In the genomic region with DNA sequence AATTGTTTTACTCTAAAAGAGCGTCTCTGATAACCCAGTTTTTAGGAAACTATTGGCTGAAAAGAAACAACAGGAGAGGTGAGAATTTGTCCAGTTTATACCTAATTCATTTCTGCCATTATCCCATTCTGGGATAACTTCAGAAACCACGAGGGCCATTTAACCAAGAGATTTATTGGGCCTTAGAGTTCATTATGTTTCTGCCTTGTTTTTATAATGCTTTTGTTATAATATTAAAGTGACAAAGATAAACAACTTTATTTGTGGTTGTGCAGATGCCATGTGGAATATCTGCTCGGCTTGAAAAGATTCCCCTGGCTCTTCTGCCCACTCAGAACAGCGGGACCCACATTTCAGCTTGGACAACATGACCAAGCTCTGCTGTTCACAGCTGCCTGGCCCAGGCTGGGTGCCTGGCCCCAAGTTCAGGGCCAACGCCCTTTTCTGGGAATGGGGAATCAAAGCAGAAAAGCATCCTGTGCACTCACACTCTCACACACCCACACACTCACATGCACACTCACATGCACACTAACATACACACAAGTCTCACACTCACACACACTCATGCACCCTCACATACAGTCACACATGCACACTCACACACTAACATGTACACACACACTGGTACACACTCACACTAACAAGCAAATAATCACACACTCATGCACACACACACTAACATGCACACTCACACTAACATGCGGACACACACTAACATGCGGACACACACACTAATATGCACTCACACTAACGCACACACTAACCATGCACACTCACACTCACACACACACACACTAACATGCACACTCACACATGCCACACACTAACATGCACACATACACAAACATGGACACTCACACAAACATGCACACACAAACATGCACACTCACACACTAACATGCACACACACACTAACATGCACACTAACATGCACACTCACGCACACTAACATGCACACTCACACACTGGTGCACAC, we compare ENCODE assay signal across 9 cellular contexts.
DNase-seq lines count a peak whose midpoint lies in the region; ATAC-seq, FAIRE-seq and TF ChIP-seq lines count a peak whose summit lies in the region.
"Had no signal": no experiment of that assay in that cellular context is flagged by ENCODE, and none has a peak within 500 bp of the region (broad histone marks: within the 10 kb centered on the region; RNA-seq: fewer than 3 reads in every experiment).

No MANE protein-coding gene starts in this region.

- no peak overlapping the region for H3K4ac ChIP-seq in mesendoderm (ENCODE audit: low read depth, low read length)

- no peak for DNase-seq in SK-N-SH
- DNase-seq in activated CD8-positive, alpha-beta T cell treated with anti-CD3 and anti-CD28 coated beads for 36 hours, result no peak
- DNase-seq in left ventricle myocardium superior, result peak; percentile 31
- DNase-seq in spleen, result no peak
- DNase-seq in GM13977 (ENCODE audit: low spot score), result no peak
- no peak for DNase-seq in mesendoderm
- no peak for DNase-seq in frontal cortex (ENCODE audit: low spot score in 2 of 2)
- DNase-seq: 8988T had no signal

- H4K20me1 ChIP-seq in SK-N-SH (ENCODE audit: insufficient read depth), result no peaks in the 10 kb centered on the region

- intact Hi-C loops in activated CD8-positive, alpha-beta T cell treated with anti-CD3 and anti-CD28 coated beads for 36 hours (cut with micrococcal nuclease), result loop anchor here (1.0 kb wide), 1 partner anchor 87 kb away; a partner anchor contains a TSS
- intact Hi-C loops in left ventricle myocardium superior (cut with micrococcal nuclease) (no loop called here), spleen (cut with DNase I; ENCODE audit: low total_unique reads) (no loop called here)

- H2BK120ac ChIP-seq in mesendoderm (ENCODE audit: low read depth, low read length), result no peak overlapping the region

- no peaks in the 10 kb centered on the region for H3K9me2 ChIP-seq in SK-N-SH

- H3K56ac ChIP-seq in mesendoderm (ENCODE audit: low read length), result no peak overlapping the region

- TF ChIP-seq POLR2A in spleen (IDR thresholded peaks at IDR 0.05), result no peak

- H3K4me1 Mint-ChIP-seq in activated CD8-positive, alpha-beta T cell treated with anti-CD3 and anti-CD28 coated beads for 36 hours (ENCODE audit: low read depth), result peaks cover 62% of the 10 kb centered on the region

- TF ChIP-seq CTCF in SK-N-SH (IDR thresholded peaks at IDR 0.05), result no peak
- TF ChIP-seq CTCF in activated CD8-positive, alpha-beta T cell treated with anti-CD3 and anti-CD28 coated beads for 36 hours (IDR thresholded peaks at IDR 0.05), result no peak
- no peak for TF ChIP-seq CTCF in spleen (IDR thresholded peaks at IDR 0.05 in 8 of 11, conservative IDR thresholded peaks at IDR 0.05 in 3 of 11)
- TF ChIP-seq CTCF in GM13977 (IDR thresholded peaks at IDR 0.05; ENCODE audit: extremely low read depth, insufficient read depth, missing control alignments), result no peak

- FAIRE-seq in frontal cortex (lab: Jason Lieb, UNC), result no peak

- H3K4me2 ChIP-seq in SK-N-SH (peak overlapping the region; percentile 64; the same call in 1 of the 2 replicates), mesendoderm (ENCODE audit: low read length) (no peak overlapping the region)

- H3K79me1 ChIP-seq in mesendoderm (ENCODE audit: low read length), result no peaks in the 10 kb centered on the region

- H3K36me3 Mint-ChIP-seq in activated CD8-positive, alpha-beta T cell treated with anti-CD3 and anti-CD28 coated beads for 36 hours (ENCODE audit: low read depth), result peaks cover 43% of the 10 kb centered on the region

- H3K36me3 ChIP-seq in SK-N-SH (replicated peaks in 1 of 2; ENCODE audit: control insufficient read depth in 1 of 2, insufficient read depth in 2 of 2, low read length in 1 of 2), result no peaks in the 10 kb centered on the region
- H3K36me3 ChIP-seq in spleen, result peaks cover 0 to 63% (median 0%) of the 10 kb centered on the region in 6 donors
- H3K36me3 ChIP-seq in mesendoderm (ENCODE audit: control insufficient read depth, insufficient read depth, low read length), result no peaks in the 10 kb centered on the region

- H3K4me3 Mint-ChIP-seq in activated CD8-positive, alpha-beta T cell treated with anti-CD3 and anti-CD28 coated beads for 36 hours, result no peak overlapping the region

- H2BK5ac ChIP-seq in mesendoderm (ENCODE audit: low read length), result no peak overlapping the region

- peak overlapping the region; percentile 37; the same call in 1 of the 2 replicates for H2AFZ ChIP-seq in SK-N-SH (ENCODE audit: low read depth)

- no peak overlapping the region for H4K8ac ChIP-seq in mesendoderm (ENCODE audit: low read depth, low read length)

- H3K79me2 ChIP-seq in SK-N-SH (ENCODE audit: insufficient read depth) (no peaks in the 10 kb centered on the region), mesendoderm (ENCODE audit: control insufficient read depth, insufficient read depth, low read length) (no peaks in the 10 kb centered on the region)

- no peak overlapping the region for H3K18ac ChIP-seq in mesendoderm (ENCODE audit: low read length)

- H3K9ac ChIP-seq in SK-N-SH (peak overlapping the region; percentile 71), mesendoderm (ENCODE audit: low read length) (no peak overlapping the region)

- WGBS in SK-N-SH (ENCODE audit: low lambda C conversion rate), result 74% methylated on average over 8 of the region's 9 CpGs
- WGBS in spleen, 5 donors, result 79 to 96% (median 89%) methylated on average over 9 of the region's 9 CpGs
- WGBS in mesendoderm (ENCODE audit: extremely low coverage, insufficient coverage, low lambda C conversion rate), result no CpG with 5 or more reads among the region's 9 CpGs

- peak overlapping the region; percentile 91 for H3K27ac Mint-ChIP-seq in activated CD8-positive, alpha-beta T cell treated with anti-CD3 and anti-CD28 coated beads for 36 hours

- H4K5ac ChIP-seq in mesendoderm (ENCODE audit: low read length), result no peak overlapping the region

- H3K4me1 ChIP-seq in SK-N-SH (ENCODE audit: control insufficient read depth in 1 of 2, insufficient read depth in 2 of 2, low read depth in 1 of 2, low read length in 1 of 2) (peaks cover 0 to 19% of the 10 kb centered on the region in 2 experiments; a peak in 3 of 4 replicates), spleen (peaks cover 0 to 40% (median 19%) of the 10 kb centered on the region in 6 donors), mesendoderm (ENCODE audit: control insufficient read depth, low read depth, low read length) (no peaks in the 10 kb centered on the region)

- H3K4me3 ChIP-seq in SK-N-SH (ENCODE audit: low read depth in 2 of 2, low read length in 1 of 2), result no peak overlapping the region
- H3K4me3 ChIP-seq in spleen, result no peak overlapping the region
- H3K4me3 ChIP-seq in mesendoderm (ENCODE audit: low read length), result no peak overlapping the region

- ATAC-seq in SK-N-SH treated with all-trans-retinoic acid at 6 μM for 48 hours, result no peak
- no peak for ATAC-seq in activated CD8-positive, alpha-beta T cell treated with anti-CD3 and anti-CD28 coated beads for 36 hours
- ATAC-seq in left ventricle myocardium superior, result no peak

- H2AK5ac ChIP-seq in mesendoderm (ENCODE audit: low read length), result no peak overlapping the region

- H3F3A ChIP-seq in SK-N-SH (replicated peaks; ENCODE audit: insufficient read depth), result peaks cover 26% of the 10 kb centered on the region

- H3K9me3 ChIP-seq in SK-N-SH (no peaks in the 10 kb centered on the region), spleen (no peaks in the 10 kb centered on the region)

- H3K27me3 Mint-ChIP-seq in activated CD8-positive, alpha-beta T cell treated with anti-CD3 and anti-CD28 coated beads for 36 hours, result no peaks in the 10 kb centered on the region

- H3K27ac ChIP-seq in SK-N-SH (ENCODE audit: low read depth in 2 of 2, low read length in 1 of 2) (peak overlapping the region; percentile 65 to 99; a peak in 3 of 4 replicates), spleen (peak overlapping the region in 5 of 8 donors; percentile 16 to 68 (median 43)), mesendoderm (ENCODE audit: low read depth, low read length) (no peak overlapping the region)

- no peak for TF ChIP-seq EP300 in SK-N-SH (IDR thresholded peaks at IDR 0.05; ENCODE audit: borderline replicate concordance in 1 of 2, low read depth in 1 of 2, low read length in 1 of 2)

- in situ Hi-C loops in GM13977 (cut with MboI; ENCODE audit: low pct_unique_long_range_greater_than_20kb, low sequenced_read_pairs, unreplicated experiment), result no loop called here

- H3K23ac ChIP-seq in mesendoderm (ENCODE audit: low read length), result no peak overlapping the region

- no peak for TF ChIP-seq RAD21 in SK-N-SH (IDR thresholded peaks at IDR 0.05; ENCODE audit: low read length)

- H3K27me3 ChIP-seq in SK-N-SH (ENCODE audit: insufficient read depth), result no peaks in the 10 kb centered on the region
- no peaks in the 10 kb centered on the region for H3K27me3 ChIP-seq in spleen (replicated peaks in 1 of 7)
- H3K27me3 ChIP-seq in mesendoderm (ENCODE audit: insufficient read depth, low read length, poor library complexity), result no peaks in the 10 kb centered on the region

- CTCF ChIA-PET in SK-N-SH (lab: Yijun Ruan, JAX), result interaction anchor here (0.9 to 1.2 kb wide), 2 partner anchors 9 to 13 kb away, joined by 3 to 4 read pairs; no protein-coding TSS in a partner anchor
- CTCF ChIA-PET in activated CD8-positive, alpha-beta T cell treated with anti-CD3 and anti-CD28 coated beads for 36 hours (lab: Charles Lee), result interaction anchor here (1.1 to 1.9 kb wide), 4 partner anchors 9 to 177 kb away, joined by 3 to 5 read pairs (median 3); no protein-coding TSS in a partner anchor

- no peak overlapping the region for H2BK15ac ChIP-seq in mesendoderm (replicated peaks; ENCODE audit: low read depth)

- POLR2A ChIA-PET in SK-N-SH (lab: Yijun Ruan, JAX), result no interaction called here
- POLR2A ChIA-PET in activated CD8-positive, alpha-beta T cell treated with anti-CD3 and anti-CD28 coated beads for 36 hours (lab: Charles Lee), result interaction anchor here (0.6 to 0.7 kb wide), 2 partner anchors 38 to 483 kb away, joined by 3 read pairs; no protein-coding TSS in a partner anchor

- H3K9me3 Mint-ChIP-seq in activated CD8-positive, alpha-beta T cell treated with anti-CD3 and anti-CD28 coated beads for 36 hours, result no peaks in the 10 kb centered on the region

TF ChIP-seq in SK-N-SH treated with all-trans-retinoic acid at 6 μM for 48 hours, 23 proteins besides CTCF, POLR2A, EP300 and RAD21 (continues in another document):
- no peak for TF ChIP-seq TOX (CRISPR knock-in tag; IDR thresholded peaks at IDR 0.05; ENCODE audit: borderline replicate concordance)
